ENCODE assay signal across 8 cellular contexts in genomic region chr17:18681767-18682571, GRCh38. TPM values are rescaled to one million over a fixed set of nuclear protein-coding genes. Genes with fewer than 3 reads are reported as not detected.
DNase-seq lines count a peak whose midpoint lies in the region; ATAC-seq and TF ChIP-seq lines count a peak whose summit lies in the region.
"Not testable (repeated sequence)": the region's sequence is repeated elsewhere in the genome, so short reads cannot be mapped to it uniquely, and the experiment has no call there.

Gene FOXO3B (minus strand): TSS chr17:18682314. CDS start chr17:18681651, 663 bp downstream.

- 0% methylated on average over 49 to 53 of the region's 58 CpGs for WGBS in heart right ventricle, 2 donors
- under 1% methylated on average over 52 of the region's 58 CpGs for WGBS in thymus

- not testable (repeated sequence) for H3K9me3 ChIP-seq in heart right ventricle; parathyroid adenoma (ENCODE audit: control insufficient read depth, low read length); thymus (ENCODE audit: control insufficient read depth)

- not testable (repeated sequence) for H3K36me3 ChIP-seq in heart right ventricle; parathyroid adenoma (ENCODE audit: control insufficient read depth, insufficient read depth, low read length); thymus (ENCODE audit: control insufficient read depth, insufficient read depth)

- peak; percentile 71 for DNase-seq in GM13976 (ENCODE audit: low spot score)
- peak; percentile 96 for DNase-seq in NCI-H1436 (lab: John Stamatoyannopoulos, UW)
- peak; percentile 57 to 86 (median 62) for DNase-seq in T-helper 1 cell
- peak in 53 of 56 donors; percentile 12 to 94 (median 73) for DNase-seq in amygdala (lab: John Stamatoyannopoulos, UW)
- peak; percentile 85 to 89 for DNase-seq in heart right ventricle

- ATAC-seq in HG02798 (IDR thresholded peaks at IDR 0.05; ENCODE audit: poor library complexity, unreplicated experiment) (peak; percentile 95), heart right ventricle (peak; percentile 92 to 99 (median 96))

- intact Hi-C loops in heart right ventricle (cut with DNase I): not testable (repeated sequence)

- TF ChIP-seq CTCF in GM13976 (IDR thresholded peaks at IDR 0.05; ENCODE audit: borderline replicate concordance, control extremely low read depth, extremely low read depth, insufficient read depth, missing control alignments); heart right ventricle (IDR thresholded peaks at IDR 0.05); parathyroid adenoma (IDR thresholded peaks at IDR 0.05): not testable (repeated sequence)

- H3K9ac ChIP-seq in parathyroid adenoma: not testable (repeated sequence)

- not testable (repeated sequence) for H3K79me2 ChIP-seq in parathyroid adenoma

- H3K4me1 ChIP-seq in heart right ventricle; parathyroid adenoma; thymus (ENCODE audit: control insufficient read depth, insufficient read depth, low read length): not testable (repeated sequence)

- in situ Hi-C loops in GM13976 (cut with MboI; ENCODE audit: low sequenced_read_pairs, unreplicated experiment): not testable (repeated sequence)

- not testable (repeated sequence) for H3K27me3 ChIP-seq in heart right ventricle; parathyroid adenoma (ENCODE audit: control insufficient read depth, insufficient read depth, low read length); thymus (ENCODE audit: control insufficient read depth, insufficient read depth)

- H3K4me2 ChIP-seq in parathyroid adenoma (ENCODE audit: low read length): peak within 1 kb of the TSS; percentile 63

- peak within 1 kb of the TSS; percentile 75 for H2AFZ ChIP-seq in parathyroid adenoma

- peak within 1 kb of the TSS in 3 of 10 donors; percentile 4 to 69 (median 52) for H3K27ac ChIP-seq in heart right ventricle
- peak within 1 kb of the TSS; percentile 27 for H3K27ac ChIP-seq in parathyroid adenoma
- H3K27ac ChIP-seq in thymus (ENCODE audit: low read depth): not testable (repeated sequence)

- H3K4me3 ChIP-seq in heart right ventricle (peak within 1 kb of the TSS; percentile 51 to 63 (median 58)), parathyroid adenoma (ENCODE audit: low read depth, low read length) (peak within 1 kb of the TSS; percentile 54), thymus (ENCODE audit: low read length) (peak within 1 kb of the TSS; percentile 58)

RNA-seq across cellular contexts. Expression of gene FOXO3B, which starts in this region (rescaled TPM):
- total RNA-seq in heart right ventricle: 1 to 10 TPM in 1 of 10 donors, under 1 TPM in 9; 0.28 to 1.1 (median 0.79) TPM
- polyA plus RNA-seq in heart right ventricle: under 1 TPM; 0.22 to 0.35 TPM
- polyA plus RNA-seq in thymus: 0.55 TPM
